7 cellular contexts compared by ENCODE assay signal in genomic region chr6:22906091-22906549, GRCh38.
DNase-seq lines count a peak whose midpoint lies in the region; ATAC-seq and TF ChIP-seq lines count a peak whose summit lies in the region.

No MANE protein-coding gene starts in this region.

- no peaks in the 10 kb centered on the region for H3K36me3 ChIP-seq in upper lobe of left lung

- H3K4me1 ChIP-seq in right cardiac atrium (ENCODE audit: control insufficient read depth, insufficient read depth, low read length) = no peaks in the 10 kb centered on the region
- H3K4me1 ChIP-seq in upper lobe of left lung = no peaks in the 10 kb centered on the region

- H3K27ac Mint-ChIP-seq in HFFc6 = no peak overlapping the region

- DNase-seq in HFFc6 (peak; percentile 48), amniotic epithelial cell (ENCODE audit: low read depth) (peak; percentile 66), right cardiac atrium (no peak), upper lobe of left lung (no peak), cerebellar cortex (ENCODE audit: low spot score) (no peak)

- H3K9me3 Mint-ChIP-seq in HFFc6 = no peaks in the 10 kb centered on the region

- H3K9me3 ChIP-seq in right cardiac atrium (ENCODE audit: control insufficient read depth, low read length) = no peaks in the 10 kb centered on the region
- no peaks in the 10 kb centered on the region for H3K9me3 ChIP-seq in upper lobe of left lung

- no peak overlapping the region for H3K4me3 Mint-ChIP-seq in HFFc6

- H3K27ac ChIP-seq in right cardiac atrium (ENCODE audit: low read length) (no peak overlapping the region), upper lobe of left lung (no peak overlapping the region)

- peak; percentile 72 for TF ChIP-seq CTCF in HFFc6 (IDR thresholded peaks at IDR 0.05)
- peak in 4 of 6 experiments; percentile 24 to 44 (median 42) for TF ChIP-seq CTCF in upper lobe of left lung (IDR thresholded peaks at IDR 0.05)

- H3K4me1 Mint-ChIP-seq in HFFc6 (ENCODE audit: low read depth) = peaks cover 15% of the 10 kb centered on the region

- TF ChIP-seq POLR2A in upper lobe of left lung (IDR thresholded peaks at IDR 0.05) = no peak

- TF ChIP-seq EP300 in upper lobe of left lung (IDR thresholded peaks at IDR 0.05) = no peak

- WGBS in right cardiac atrium = 60% methylated on average over 3 of the region's 3 CpGs
- 48 to 57% methylated on average over 3 of the region's 3 CpGs for WGBS in upper lobe of left lung, 2 donors

- peak; percentile 31 to 70 for ATAC-seq in right cardiac atrium
- peak; percentile 57 to 71 for ATAC-seq in upper lobe of left lung (ENCODE audit: low FRiP score in 2 of 2)
- ATAC-seq in HG03280 (IDR thresholded peaks at IDR 0.05; ENCODE audit: unreplicated experiment) = no peak
- no peak for ATAC-seq in HG03108 (IDR thresholded peaks at IDR 0.05; ENCODE audit: unreplicated experiment)

- H3K36me3 Mint-ChIP-seq in HFFc6 (ENCODE audit: low read depth) = no peaks in the 10 kb centered on the region

- H3K27me3 Mint-ChIP-seq in HFFc6 (ENCODE audit: insufficient read depth) = no peaks in the 10 kb centered on the region; the same call in 1 of the 2 replicates

- intact Hi-C loops in right cardiac atrium (cut with DNase I) = loop anchor here in 1 of 4 donors (10.0 kb wide), 1 partner anchor 141 kb away; no protein-coding TSS in a partner anchor

- H3K4me3 ChIP-seq in right cardiac atrium (ENCODE audit: low read length) (no peak overlapping the region), upper lobe of left lung (no peak overlapping the region)

- H3K27me3 ChIP-seq in right cardiac atrium (ENCODE audit: control insufficient read depth, insufficient read depth) = no peaks in the 10 kb centered on the region
- H3K27me3 ChIP-seq in upper lobe of left lung = no peaks in the 10 kb centered on the region

Comparison
In these comparisons a context has a peak if more than half of its experiments do, and no peak if none do; other contexts are left out.
1. DNase-seq: peak in HFFc6 (single experiment) and amniotic epithelial cell (single experiment); none in right cardiac atrium (0 of 3), upper lobe of left lung (0 of 2) and cerebellar cortex (single experiment).
2. ATAC-seq: peak in right cardiac atrium (2 of 2) and upper lobe of left lung (2 of 2); none in HG03280 (single experiment) and HG03108 (single experiment).